In genomic region chr20:49484180-49485140, GRCh38 we compare ENCODE assay signal across 9 cellular contexts. TPM values are rescaled to one million over a fixed set of nuclear protein-coding genes. Genes with fewer than 3 reads are reported as not detected.
A peak's percentile ranks its signal among the peaks of the same experiment; 100 is the strongest.
DNase-seq lines count a peak whose midpoint lies in the region; ATAC-seq and TF ChIP-seq lines count a peak whose summit lies in the region.
"Had no signal": no experiment of that assay in that cellular context is flagged by ENCODE, and none has a peak within 500 bp of the region (broad histone marks: within the 10 kb centered on the region; RNA-seq: fewer than 3 reads in every experiment).

No MANE protein-coding gene starts in this region.

- H3K4me1 Mint-ChIP-seq in activated naive CD8-positive, alpha-beta T cell (ENCODE audit: low read depth), result peaks cover 9% of the 10 kb centered on the region

- H3K27ac ChIP-seq in DOHH2 (ENCODE audit: low read depth, low read length), result no peak overlapping the region
- H3K27ac ChIP-seq in SJSA1, result no peak overlapping the region
- H3K27ac ChIP-seq in osteoblast (ENCODE audit: low read depth, low read length), result no peak overlapping the region
- no peak overlapping the region for H3K27ac ChIP-seq in tibial artery
- H3K27ac ChIP-seq: epithelial cell of prostate had no signal

- no peaks in the 10 kb centered on the region for H3K36me3 Mint-ChIP-seq in activated naive CD8-positive, alpha-beta T cell

- H3K4me2 ChIP-seq in DOHH2 (ENCODE audit: low read length) (peak overlapping the region; percentile 74), osteoblast (ENCODE audit: insufficient read depth, low read length) (peak overlapping the region; percentile 81)

- no peaks in the 10 kb centered on the region for H3K36me3 ChIP-seq in DOHH2 (ENCODE audit: control insufficient read depth, low read length)
- H3K36me3 ChIP-seq in MG63, result peaks cover 28% of the 10 kb centered on the region
- H3K36me3 ChIP-seq in SJSA1, result no peaks in the 10 kb centered on the region
- no peaks in the 10 kb centered on the region for H3K36me3 ChIP-seq in osteoblast (ENCODE audit: insufficient read depth, low read length)
- no peaks in the 10 kb centered on the region for H3K36me3 ChIP-seq in tibial artery

- H3K4me3 ChIP-seq in DOHH2 (ENCODE audit: low read length) (peak overlapping the region; percentile 63), MG63 (peak overlapping the region; percentile 57), SJSA1 (peak overlapping the region; percentile 42), osteoblast (ENCODE audit: insufficient read depth, low read length) (peak overlapping the region; percentile 66), tibial artery (peak overlapping the region; percentile 51 to 61)

- H3K9me3 ChIP-seq in DOHH2 (ENCODE audit: control insufficient read depth, insufficient read depth, low read length), result no peaks in the 10 kb centered on the region
- no peaks in the 10 kb centered on the region for H3K9me3 ChIP-seq in MG63
- H3K9me3 ChIP-seq in SJSA1 (replicated peaks), result no peaks in the 10 kb centered on the region
- H3K9me3 ChIP-seq in osteoblast (ENCODE audit: low read depth, low read length), result no peaks in the 10 kb centered on the region
- no peaks in the 10 kb centered on the region for H3K9me3 ChIP-seq in tibial artery

- no peaks in the 10 kb centered on the region for H3F3A ChIP-seq in DOHH2 (ENCODE audit: control insufficient read depth, insufficient read depth)

- DNase-seq in MG63 (peak; percentile 90), SJSA1 (ENCODE audit: low read depth in 1 of 2, low spot score in 2 of 2) (peak; percentile 74 to 81), glomerular visceral epithelial cell (ENCODE audit: extremely low spot score) (peak; percentile 79), osteoblast (ENCODE audit: insufficient read length, low spot score, missing footprints) (peak; percentile 97), tibial artery (peak; percentile 78 to 87)

- H3K27me3 ChIP-seq in DOHH2 (ENCODE audit: control insufficient read depth, low read length), result peaks cover 43% of the 10 kb centered on the region
- H3K27me3 ChIP-seq in MG63, result no peaks in the 10 kb centered on the region
- H3K27me3 ChIP-seq in SJSA1 (replicated peaks), result peaks cover 19% of the 10 kb centered on the region
- peaks cover 45% of the 10 kb centered on the region for H3K27me3 ChIP-seq in osteoblast (ENCODE audit: insufficient read depth, low read length)
- H3K27me3 ChIP-seq in tibial artery, result peaks cover 0 to 25% of the 10 kb centered on the region in 2 donors

- H3K27me3 Mint-ChIP-seq in activated naive CD8-positive, alpha-beta T cell, result peaks cover 39% of the 10 kb centered on the region

- H3K4me1 ChIP-seq in DOHH2 (ENCODE audit: control insufficient read depth, low read length), result peaks cover 4% of the 10 kb centered on the region
- peaks cover 12% of the 10 kb centered on the region for H3K4me1 ChIP-seq in SJSA1 (replicated peaks)
- no peaks in the 10 kb centered on the region for H3K4me1 ChIP-seq in osteoblast (ENCODE audit: insufficient read depth, low read length)
- peaks cover 0 to 33% (median 22%) of the 10 kb centered on the region in 4 donors for H3K4me1 ChIP-seq in tibial artery

- peak; percentile 68 for TF ChIP-seq CTCF in DOHH2 (IDR thresholded peaks at IDR 0.05; ENCODE audit: low read depth, low read length, poor library complexity, severe bottlenecking)
- peak; percentile 59 for TF ChIP-seq CTCF in osteoblast (IDR thresholded peaks at IDR 0.05; ENCODE audit: extremely low read depth, low read depth, low read length)
- peak; percentile 76 to 88 for TF ChIP-seq CTCF in tibial artery (IDR thresholded peaks at IDR 0.05)

- no peaks in the 10 kb centered on the region for H3K9me2 ChIP-seq in DOHH2 (replicated peaks; ENCODE audit: control insufficient read depth, low read length)

- H2AFZ ChIP-seq in osteoblast (ENCODE audit: low read length), result peak overlapping the region; percentile 65

- intact Hi-C loops in tibial artery (cut with DNase I; ENCODE audit: low total_unique reads), result loop anchor here (2.0 to 5.0 kb wide), 3 partner anchors 48 to 152 kb away; no protein-coding TSS in a partner anchor

- H3K27ac Mint-ChIP-seq in activated naive CD8-positive, alpha-beta T cell, result no peak overlapping the region

- H4K20me1 ChIP-seq in DOHH2 (ENCODE audit: control insufficient read depth, insufficient read depth, low read depth, low read length) (no peaks in the 10 kb centered on the region), osteoblast (ENCODE audit: insufficient read depth, low read length) (no peaks in the 10 kb centered on the region)

- no peaks in the 10 kb centered on the region for H3K9me3 Mint-ChIP-seq in activated naive CD8-positive, alpha-beta T cell (ENCODE audit: low read depth)

- peak overlapping the region; percentile 79 for H3K4me3 Mint-ChIP-seq in activated naive CD8-positive, alpha-beta T cell

- H3K79me2 ChIP-seq in DOHH2 (ENCODE audit: control insufficient read depth, low read length), result no peaks in the 10 kb centered on the region
- no peaks in the 10 kb centered on the region for H3K79me2 ChIP-seq in osteoblast (ENCODE audit: insufficient read depth, low read length)

- ATAC-seq in GM19467 (IDR thresholded peaks at IDR 0.05; ENCODE audit: unreplicated experiment), result no peak

RNA-seq across cellular contexts. Expression of gene KCNB1, which starts 2.0 kb away (rescaled TPM):
- 6.5 and 7.0 TPM in 2 replicates for total RNA-seq in MG63 (2014; rRNA removed; shearing (Covaris generic); ENCODE audit: low replicate concordance)
- 0.05 TPM in 1 of 2 replicates, not detected in the other for total RNA-seq in SJSA1 (2014; rRNA removed; shearing (Covaris generic))
- total RNA-seq in osteoblast, result under 0.01 TPM in 2 replicates
